ENCODE assay signal across 1 cellular context in the genomic region with DNA sequence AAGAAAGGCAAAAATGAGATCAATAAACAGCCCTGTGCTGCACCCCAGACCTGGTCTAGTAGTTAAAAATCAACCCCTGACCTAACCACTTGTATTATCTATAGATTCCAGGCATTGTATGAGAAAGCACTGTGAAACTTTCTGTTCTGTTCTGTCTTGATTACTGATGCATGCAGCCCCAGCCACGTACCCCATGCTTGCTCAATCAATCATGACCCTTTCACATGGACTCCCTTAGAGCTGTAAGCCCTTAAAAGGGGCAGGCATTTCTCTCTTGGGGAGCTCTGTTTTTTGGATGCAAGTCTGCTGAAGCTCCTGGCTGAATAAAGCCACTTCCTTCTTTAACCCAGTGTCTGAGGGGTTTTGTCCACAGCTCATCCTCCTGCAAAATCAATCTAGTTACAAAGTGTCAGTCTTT.
TF ChIP-seq lines count a peak whose summit lies in the region.

No MANE protein-coding gene starts in this region.

TF ChIP-seq in K562, 482 proteins besides CTCF, POLR2A, EP300 and RAD21 (continued from another document and continues in another):
- peak; percentile 93 for TF ChIP-seq GATA2 (CRISPR knock-in tag; IDR thresholded peaks at IDR 0.05)
- no peak for TF ChIP-seq MCM2 (IDR thresholded peaks at IDR 0.05; ENCODE audit: low read depth)
- TF ChIP-seq, protein P1, sequence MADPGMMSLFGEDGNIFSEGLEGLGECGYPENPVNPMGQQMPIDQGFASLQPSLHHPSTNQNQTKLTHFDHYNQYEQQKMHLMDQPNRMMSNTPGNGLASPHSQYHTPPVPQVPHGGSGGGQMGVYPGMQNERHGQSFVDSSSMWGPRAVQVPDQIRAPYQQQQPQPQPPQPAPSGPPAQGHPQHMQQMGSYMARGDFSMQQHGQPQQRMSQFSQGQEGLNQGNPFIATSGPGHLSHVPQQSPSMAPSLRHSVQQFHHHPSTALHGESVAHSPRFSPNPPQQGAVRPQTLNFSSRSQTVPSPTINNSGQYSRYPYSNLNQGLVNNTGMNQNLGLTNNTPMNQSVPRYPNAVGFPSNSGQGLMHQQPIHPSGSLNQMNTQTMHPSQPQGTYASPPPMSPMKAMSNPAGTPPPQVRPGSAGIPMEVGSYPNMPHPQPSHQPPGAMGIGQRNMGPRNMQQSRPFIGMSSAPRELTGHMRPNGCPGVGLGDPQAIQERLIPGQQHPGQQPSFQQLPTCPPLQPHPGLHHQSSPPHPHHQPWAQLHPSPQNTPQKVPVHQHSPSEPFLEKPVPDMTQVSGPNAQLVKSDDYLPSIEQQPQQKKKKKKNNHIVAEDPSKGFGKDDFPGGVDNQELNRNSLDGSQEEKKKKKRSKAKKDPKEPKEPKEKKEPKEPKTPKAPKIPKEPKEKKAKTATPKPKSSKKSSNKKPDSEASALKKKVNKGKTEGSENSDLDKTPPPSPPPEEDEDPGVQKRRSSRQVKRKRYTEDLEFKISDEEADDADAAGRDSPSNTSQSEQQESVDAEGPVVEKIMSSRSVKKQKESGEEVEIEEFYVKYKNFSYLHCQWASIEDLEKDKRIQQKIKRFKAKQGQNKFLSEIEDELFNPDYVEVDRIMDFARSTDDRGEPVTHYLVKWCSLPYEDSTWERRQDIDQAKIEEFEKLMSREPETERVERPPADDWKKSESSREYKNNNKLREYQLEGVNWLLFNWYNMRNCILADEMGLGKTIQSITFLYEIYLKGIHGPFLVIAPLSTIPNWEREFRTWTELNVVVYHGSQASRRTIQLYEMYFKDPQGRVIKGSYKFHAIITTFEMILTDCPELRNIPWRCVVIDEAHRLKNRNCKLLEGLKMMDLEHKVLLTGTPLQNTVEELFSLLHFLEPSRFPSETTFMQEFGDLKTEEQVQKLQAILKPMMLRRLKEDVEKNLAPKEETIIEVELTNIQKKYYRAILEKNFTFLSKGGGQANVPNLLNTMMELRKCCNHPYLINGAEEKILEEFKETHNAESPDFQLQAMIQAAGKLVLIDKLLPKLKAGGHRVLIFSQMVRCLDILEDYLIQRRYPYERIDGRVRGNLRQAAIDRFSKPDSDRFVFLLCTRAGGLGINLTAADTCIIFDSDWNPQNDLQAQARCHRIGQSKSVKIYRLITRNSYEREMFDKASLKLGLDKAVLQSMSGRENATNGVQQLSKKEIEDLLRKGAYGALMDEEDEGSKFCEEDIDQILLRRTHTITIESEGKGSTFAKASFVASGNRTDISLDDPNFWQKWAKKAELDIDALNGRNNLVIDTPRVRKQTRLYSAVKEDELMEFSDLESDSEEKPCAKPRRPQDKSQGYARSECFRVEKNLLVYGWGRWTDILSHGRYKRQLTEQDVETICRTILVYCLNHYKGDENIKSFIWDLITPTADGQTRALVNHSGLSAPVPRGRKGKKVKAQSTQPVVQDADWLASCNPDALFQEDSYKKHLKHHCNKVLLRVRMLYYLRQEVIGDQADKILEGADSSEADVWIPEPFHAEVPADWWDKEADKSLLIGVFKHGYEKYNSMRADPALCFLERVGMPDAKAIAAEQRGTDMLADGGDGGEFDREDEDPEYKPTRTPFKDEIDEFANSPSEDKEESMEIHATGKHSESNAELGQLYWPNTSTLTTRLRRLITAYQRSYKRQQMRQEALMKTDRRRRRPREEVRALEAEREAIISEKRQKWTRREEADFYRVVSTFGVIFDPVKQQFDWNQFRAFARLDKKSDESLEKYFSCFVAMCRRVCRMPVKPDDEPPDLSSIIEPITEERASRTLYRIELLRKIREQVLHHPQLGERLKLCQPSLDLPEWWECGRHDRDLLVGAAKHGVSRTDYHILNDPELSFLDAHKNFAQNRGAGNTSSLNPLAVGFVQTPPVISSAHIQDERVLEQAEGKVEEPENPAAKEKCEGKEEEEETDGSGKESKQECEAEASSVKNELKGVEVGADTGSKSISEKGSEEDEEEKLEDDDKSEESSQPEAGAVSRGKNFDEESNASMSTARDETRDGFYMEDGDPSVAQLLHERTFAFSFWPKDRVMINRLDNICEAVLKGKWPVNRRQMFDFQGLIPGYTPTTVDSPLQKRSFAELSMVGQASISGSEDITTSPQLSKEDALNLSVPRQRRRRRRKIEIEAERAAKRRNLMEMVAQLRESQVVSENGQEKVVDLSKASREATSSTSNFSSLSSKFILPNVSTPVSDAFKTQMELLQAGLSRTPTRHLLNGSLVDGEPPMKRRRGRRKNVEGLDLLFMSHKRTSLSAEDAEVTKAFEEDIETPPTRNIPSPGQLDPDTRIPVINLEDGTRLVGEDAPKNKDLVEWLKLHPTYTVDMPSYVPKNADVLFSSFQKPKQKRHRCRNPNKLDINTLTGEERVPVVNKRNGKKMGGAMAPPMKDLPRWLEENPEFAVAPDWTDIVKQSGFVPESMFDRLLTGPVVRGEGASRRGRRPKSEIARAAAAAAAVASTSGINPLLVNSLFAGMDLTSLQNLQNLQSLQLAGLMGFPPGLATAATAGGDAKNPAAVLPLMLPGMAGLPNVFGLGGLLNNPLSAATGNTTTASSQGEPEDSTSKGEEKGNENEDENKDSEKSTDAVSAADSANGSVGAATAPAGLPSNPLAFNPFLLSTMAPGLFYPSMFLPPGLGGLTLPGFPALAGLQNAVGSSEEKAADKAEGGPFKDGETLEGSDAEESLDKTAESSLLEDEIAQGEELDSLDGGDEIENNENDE (IDR thresholded peaks at IDR 0.05; ENCODE audit: low read depth, low read length), result no peak
- TF ChIP-seq FOS (IDR thresholded peaks at IDR 0.05; ENCODE audit: extremely low read depth, insufficient read length), result no peak
- no peak for TF ChIP-seq RBM34 (IDR thresholded peaks at IDR 0.05; ENCODE audit: borderline replicate concordance, insufficient read depth, low read length)
- TF ChIP-seq, protein P2, sequence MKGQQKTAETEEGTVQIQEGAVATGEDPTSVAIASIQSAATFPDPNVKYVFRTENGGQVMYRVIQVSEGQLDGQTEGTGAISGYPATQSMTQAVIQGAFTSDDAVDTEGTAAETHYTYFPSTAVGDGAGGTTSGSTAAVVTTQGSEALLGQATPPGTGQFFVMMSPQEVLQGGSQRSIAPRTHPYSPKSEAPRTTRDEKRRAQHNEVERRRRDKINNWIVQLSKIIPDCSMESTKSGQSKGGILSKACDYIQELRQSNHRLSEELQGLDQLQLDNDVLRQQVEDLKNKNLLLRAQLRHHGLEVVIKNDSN (CRISPR knock-in tag; IDR thresholded peaks at IDR 0.05), result no peak
- peak; percentile 78 for TF ChIP-seq SNIP1 (IDR thresholded peaks at IDR 0.05; ENCODE audit: low read depth)
- TF ChIP-seq ARHGAP35 (IDR thresholded peaks at IDR 0.05; ENCODE audit: partially characterized antibody), result no peak
- TF ChIP-seq CEBPG (CRISPR knock-in tag; IDR thresholded peaks at IDR 0.05), result peak; percentile 92
- peak in 1 of 2 experiments; percentile 92; a peak in 2 of 4 replicates for TF ChIP-seq CEBPG (tag; conservative IDR thresholded peaks at IDR 0.05 in 1 of 2, IDR thresholded peaks at IDR 0.05 in 1 of 2)
- TF ChIP-seq ZNF12 (CRISPR knock-in tag; IDR thresholded peaks at IDR 0.05), result no peak
- no peak for TF ChIP-seq HCFC1 (IDR thresholded peaks at IDR 0.05; ENCODE audit: low read depth, low read length)
- no peak for TF ChIP-seq ZNF507 (tag; conservative IDR thresholded peaks at IDR 0.05)
- TF ChIP-seq KDM2B (CRISPR knock-in tag; IDR thresholded peaks at IDR 0.05), result no peak
- no peak for TF ChIP-seq POLR2G (IDR thresholded peaks at IDR 0.05; ENCODE audit: low read depth, low read length)
- TF ChIP-seq PHTF2 (CRISPR knock-in tag; IDR thresholded peaks at IDR 0.05), result no peak
- no peak for TF ChIP-seq SAP30 (IDR thresholded peaks at IDR 0.05; ENCODE audit: borderline replicate concordance, insufficient read depth, low read depth, low read length, poor library complexity, severe bottlenecking)
- TF ChIP-seq BDP1 (IDR thresholded peaks at IDR 0.05; ENCODE audit: insufficient read depth, insufficient read length), result no peak
- no peak for TF ChIP-seq MCM7 (IDR thresholded peaks at IDR 0.05)
- TF ChIP-seq CBX3 (IDR thresholded peaks at IDR 0.05; ENCODE audit: borderline replicate concordance in 1 of 2, low read length in 2 of 2), result peak; percentile 22 to 99
- no peak for TF ChIP-seq ZNF699 (CRISPR knock-in tag; IDR thresholded peaks at IDR 0.05; ENCODE audit: insufficient replicate concordance)
- TF ChIP-seq CBX1 (IDR thresholded peaks at IDR 0.05; ENCODE audit: low read depth), result peak; percentile 93
- no peak for TF ChIP-seq RB1 (IDR thresholded peaks at IDR 0.05; ENCODE audit: low read depth)
- no peak for TF ChIP-seq ZNF124 (CRISPR knock-in tag; IDR thresholded peaks at IDR 0.05)
- no peak for TF ChIP-seq SMAD1 (IDR thresholded peaks at IDR 0.05; ENCODE audit: low read depth, low read length, partially characterized antibody)
- TF ChIP-seq ZNF551 (CRISPR knock-in tag; IDR thresholded peaks at IDR 0.05), result no peak
- TF ChIP-seq CHCHD3 (CRISPR knock-in tag; IDR thresholded peaks at IDR 0.05), result no peak
- TF ChIP-seq SREBF2 (CRISPR knock-in tag; IDR thresholded peaks at IDR 0.05), result no peak
- TF ChIP-seq SMARCB1 (IDR thresholded peaks at IDR 0.05; ENCODE audit: insufficient read length, low read depth), result no peak
- TF ChIP-seq L3MBTL2 (IDR thresholded peaks at IDR 0.05), result peak; percentile 35; the same call in 1 of the 2 replicates
- peak; percentile 13; the same call in 1 of the 2 replicates for TF ChIP-seq ESRRA (IDR thresholded peaks at IDR 0.05; ENCODE audit: borderline replicate concordance, low read depth)
- TF ChIP-seq ZZZ3 (IDR thresholded peaks at IDR 0.05), result no peak
- TF ChIP-seq KAT7 (CRISPR knock-in tag; IDR thresholded peaks at IDR 0.05; ENCODE audit: borderline replicate concordance), result no peak; the same call in 1 of the 2 replicates
- TF ChIP-seq, protein P3, sequence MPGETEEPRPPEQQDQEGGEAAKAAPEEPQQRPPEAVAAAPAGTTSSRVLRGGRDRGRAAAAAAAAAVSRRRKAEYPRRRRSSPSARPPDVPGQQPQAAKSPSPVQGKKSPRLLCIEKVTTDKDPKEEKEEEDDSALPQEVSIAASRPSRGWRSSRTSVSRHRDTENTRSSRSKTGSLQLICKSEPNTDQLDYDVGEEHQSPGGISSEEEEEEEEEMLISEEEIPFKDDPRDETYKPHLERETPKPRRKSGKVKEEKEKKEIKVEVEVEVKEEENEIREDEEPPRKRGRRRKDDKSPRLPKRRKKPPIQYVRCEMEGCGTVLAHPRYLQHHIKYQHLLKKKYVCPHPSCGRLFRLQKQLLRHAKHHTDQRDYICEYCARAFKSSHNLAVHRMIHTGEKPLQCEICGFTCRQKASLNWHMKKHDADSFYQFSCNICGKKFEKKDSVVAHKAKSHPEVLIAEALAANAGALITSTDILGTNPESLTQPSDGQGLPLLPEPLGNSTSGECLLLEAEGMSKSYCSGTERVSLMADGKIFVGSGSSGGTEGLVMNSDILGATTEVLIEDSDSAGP (CRISPR knock-in tag; IDR thresholded peaks at IDR 0.05), result no peak
- TF ChIP-seq ZNF121 (CRISPR knock-in tag; conservative IDR thresholded peaks at IDR 0.05), result no peak
- no peak for TF ChIP-seq ZBTB8A (IDR thresholded peaks at IDR 0.05; ENCODE audit: partially characterized antibody)
- TF ChIP-seq U2AF1 (optimal IDR thresholded peaks at IDR 0.05; ENCODE audit: low read depth, low read length), result no peak
- TF ChIP-seq, protein P4, sequence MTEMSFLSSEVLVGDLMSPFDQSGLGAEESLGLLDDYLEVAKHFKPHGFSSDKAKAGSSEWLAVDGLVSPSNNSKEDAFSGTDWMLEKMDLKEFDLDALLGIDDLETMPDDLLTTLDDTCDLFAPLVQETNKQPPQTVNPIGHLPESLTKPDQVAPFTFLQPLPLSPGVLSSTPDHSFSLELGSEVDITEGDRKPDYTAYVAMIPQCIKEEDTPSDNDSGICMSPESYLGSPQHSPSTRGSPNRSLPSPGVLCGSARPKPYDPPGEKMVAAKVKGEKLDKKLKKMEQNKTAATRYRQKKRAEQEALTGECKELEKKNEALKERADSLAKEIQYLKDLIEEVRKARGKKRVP (CRISPR knock-in tag; IDR thresholded peaks at IDR 0.05), result peak; percentile 78; the same call in 1 of the 2 replicates
- TF ChIP-seq, protein P5, sequence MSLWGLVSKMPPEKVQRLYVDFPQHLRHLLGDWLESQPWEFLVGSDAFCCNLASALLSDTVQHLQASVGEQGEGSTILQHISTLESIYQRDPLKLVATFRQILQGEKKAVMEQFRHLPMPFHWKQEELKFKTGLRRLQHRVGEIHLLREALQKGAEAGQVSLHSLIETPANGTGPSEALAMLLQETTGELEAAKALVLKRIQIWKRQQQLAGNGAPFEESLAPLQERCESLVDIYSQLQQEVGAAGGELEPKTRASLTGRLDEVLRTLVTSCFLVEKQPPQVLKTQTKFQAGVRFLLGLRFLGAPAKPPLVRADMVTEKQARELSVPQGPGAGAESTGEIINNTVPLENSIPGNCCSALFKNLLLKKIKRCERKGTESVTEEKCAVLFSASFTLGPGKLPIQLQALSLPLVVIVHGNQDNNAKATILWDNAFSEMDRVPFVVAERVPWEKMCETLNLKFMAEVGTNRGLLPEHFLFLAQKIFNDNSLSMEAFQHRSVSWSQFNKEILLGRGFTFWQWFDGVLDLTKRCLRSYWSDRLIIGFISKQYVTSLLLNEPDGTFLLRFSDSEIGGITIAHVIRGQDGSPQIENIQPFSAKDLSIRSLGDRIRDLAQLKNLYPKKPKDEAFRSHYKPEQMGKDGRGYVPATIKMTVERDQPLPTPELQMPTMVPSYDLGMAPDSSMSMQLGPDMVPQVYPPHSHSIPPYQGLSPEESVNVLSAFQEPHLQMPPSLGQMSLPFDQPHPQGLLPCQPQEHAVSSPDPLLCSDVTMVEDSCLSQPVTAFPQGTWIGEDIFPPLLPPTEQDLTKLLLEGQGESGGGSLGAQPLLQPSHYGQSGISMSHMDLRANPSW (CRISPR knock-in tag; IDR thresholded peaks at IDR 0.05), result no peak
- TF ChIP-seq, protein P6, sequence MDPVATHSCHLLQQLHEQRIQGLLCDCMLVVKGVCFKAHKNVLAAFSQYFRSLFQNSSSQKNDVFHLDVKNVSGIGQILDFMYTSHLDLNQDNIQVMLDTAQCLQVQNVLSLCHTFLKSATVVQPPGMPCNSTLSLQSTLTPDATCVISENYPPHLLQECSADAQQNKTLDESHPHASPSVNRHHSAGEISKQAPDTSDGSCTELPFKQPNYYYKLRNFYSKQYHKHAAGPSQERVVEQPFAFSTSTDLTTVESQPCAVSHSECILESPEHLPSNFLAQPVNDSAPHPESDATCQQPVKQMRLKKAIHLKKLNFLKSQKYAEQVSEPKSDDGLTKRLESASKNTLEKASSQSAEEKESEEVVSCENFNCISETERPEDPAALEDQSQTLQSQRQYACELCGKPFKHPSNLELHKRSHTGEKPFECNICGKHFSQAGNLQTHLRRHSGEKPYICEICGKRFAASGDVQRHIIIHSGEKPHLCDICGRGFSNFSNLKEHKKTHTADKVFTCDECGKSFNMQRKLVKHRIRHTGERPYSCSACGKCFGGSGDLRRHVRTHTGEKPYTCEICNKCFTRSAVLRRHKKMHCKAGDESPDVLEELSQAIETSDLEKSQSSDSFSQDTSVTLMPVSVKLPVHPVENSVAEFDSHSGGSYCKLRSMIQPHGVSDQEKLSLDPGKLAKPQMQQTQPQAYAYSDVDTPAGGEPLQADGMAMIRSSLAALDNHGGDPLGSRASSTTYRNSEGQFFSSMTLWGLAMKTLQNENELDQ (CRISPR knock-in tag; IDR thresholded peaks at IDR 0.05; ENCODE audit: borderline replicate concordance), result no peak
- TF ChIP-seq EHMT2 (IDR thresholded peaks at IDR 0.05), result peak; percentile 81
- TF ChIP-seq NFATC3 (IDR thresholded peaks at IDR 0.05), result no peak
- TF ChIP-seq ZNF280B (CRISPR knock-in tag; IDR thresholded peaks at IDR 0.05), result peak; percentile 65; the same call in 1 of the 2 replicates
